In genomic region chr5:107381189-107381856, GRCh38 we compare ENCODE assay signal across 10 cellular contexts.
A peak's percentile ranks its signal among the peaks of the same experiment; 100 is the strongest.
DNase-seq lines count a peak whose midpoint lies in the region; TF ChIP-seq lines count a peak whose summit lies in the region.
"Had no signal": no experiment of that assay in that cellular context is flagged by ENCODE, and none has a peak within 500 bp of the region (broad histone marks: within the 10 kb centered on the region; RNA-seq: fewer than 3 reads in every experiment).

No MANE protein-coding gene starts in this region.

- H3K4me1 Mint-ChIP-seq in endodermal cell = peaks cover 17% of the 10 kb centered on the region
- H3K4me1 Mint-ChIP-seq: T-helper 17 cell had no signal

- H3K27me3 ChIP-seq in endodermal cell (ENCODE audit: control insufficient read depth, insufficient read depth, low read length, poor library complexity, severe bottlenecking) = no peaks in the 10 kb centered on the region
- H3K27me3 ChIP-seq in HAP-1 (ENCODE audit: low read depth) = no peaks in the 10 kb centered on the region

- no peaks in the 10 kb centered on the region for H3K4me1 ChIP-seq in endodermal cell (ENCODE audit: control insufficient read depth, insufficient read depth, low read length)
- peaks cover 6% of the 10 kb centered on the region for H3K4me1 ChIP-seq in HAP-1

- no peak overlapping the region for H3K27ac ChIP-seq in endodermal cell (ENCODE audit: low read depth, low read length)

- H3K36me3 Mint-ChIP-seq in endodermal cell (ENCODE audit: low read depth) = peaks cover 25% of the 10 kb centered on the region

- no peak overlapping the region for H3K4me3 Mint-ChIP-seq in endodermal cell
- H3K4me3 Mint-ChIP-seq: activated T-helper 1 cell treated with anti-CD3 and anti-CD28 coated beads, Interleukin-12 subunit alpha, Interleukin-12 subunit beta, Interleukin-2, Interleukin-4 antibody, amounts not matched to agents 30 ng/mL and 10 ng/mL and 1 ng/mL, durations not matched to agents 14 hours and 24 hours and 36 hours; T-helper 17 cell had no signal

- DNase-seq in DMS53 treated with DMSO at 0.1 percent for 48 hours (lab: John Stamatoyannopoulos, UW; ENCODE audit: unreplicated experiment) (peak; percentile 75), NCI-H1694 (lab: John Stamatoyannopoulos, UW) (peak; percentile 65), astrocyte of the spinal cord (ENCODE audit: low read depth, low spot score) (peak; percentile 89), myocyte (ENCODE audit: low read depth) (peak; percentile 90), endodermal cell (no peak), NOMO-1 treated with DMSO at 0.1 percent for 48 hours (lab: John Stamatoyannopoulos, UW; ENCODE audit: unreplicated experiment) (no peak), NCI-H2227 treated with DMSO at 0.1 percent for 48 hours (lab: John Stamatoyannopoulos, UW) (no peak), HAP-1 (ENCODE audit: low spot score in 2 of 2) (no peak)
- DNase-seq: T-helper 17 cell had no signal

- 84 to 93% methylated on average over 12 to 13 of the region's 13 CpGs for WGBS in endodermal cell (ENCODE audit: insufficient coverage in 1 of 2, insufficient read length in 1 of 2), 2 experiments

- H3K36me3 ChIP-seq in endodermal cell (ENCODE audit: control insufficient read depth, insufficient read depth, low read length) (peaks cover 59% of the 10 kb centered on the region), HAP-1 (replicated peaks) (peaks cover 5% of the 10 kb centered on the region; the same call in 1 of the 2 replicates)

- no peaks in the 10 kb centered on the region for H3K27me3 Mint-ChIP-seq in endodermal cell (ENCODE audit: insufficient read depth)

- H3K9me3 ChIP-seq in endodermal cell (ENCODE audit: control insufficient read depth, low read length) (no peaks in the 10 kb centered on the region), HAP-1 (no peaks in the 10 kb centered on the region)

- in situ Hi-C loops in astrocyte of the spinal cord (cut with HindIII; ENCODE audit: low sequenced_read_pairs) (no loop called here), HAP-1 (cut with MboI; ENCODE audit: low sequenced_read_pairs) (no loop called here)

- H3K4me3 ChIP-seq in astrocyte of the spinal cord (ENCODE audit: low read depth, low read length) (no peak overlapping the region), endodermal cell (ENCODE audit: low read length) (no peak overlapping the region), HAP-1 (no peak overlapping the region)

- no peak for TF ChIP-seq CTCF in astrocyte of the spinal cord (IDR thresholded peaks at IDR 0.05; ENCODE audit: low read depth, low read length)
- no peak for TF ChIP-seq CTCF in endodermal cell (conservative IDR thresholded peaks at IDR 0.05)

- no peaks in the 10 kb centered on the region for H3K9me3 Mint-ChIP-seq in endodermal cell
- H3K9me3 Mint-ChIP-seq: activated T-helper 1 cell treated with anti-CD3 and anti-CD28 coated beads, Interleukin-12 subunit alpha, Interleukin-12 subunit beta, Interleukin-2, Interleukin-4 antibody, amounts not matched to agents 30 ng/mL and 10 ng/mL and 1 ng/mL, durations not matched to agents 14 hours and 24 hours and 36 hours had no signal

- H3K9ac ChIP-seq in endodermal cell (ENCODE audit: extremely low read depth, low read length, poor library complexity, severe bottlenecking) = no peak overlapping the region

- no peak overlapping the region for H3K27ac Mint-ChIP-seq in endodermal cell
- H3K27ac Mint-ChIP-seq: activated T-helper 1 cell treated with anti-CD3 and anti-CD28 coated beads, Interleukin-12 subunit alpha, Interleukin-12 subunit beta, Interleukin-2, Interleukin-4 antibody, amounts not matched to agents 30 ng/mL and 10 ng/mL and 1 ng/mL, durations not matched to agents 14 hours and 24 hours and 36 hours; T-helper 17 cell had no signal

Comparison
In these comparisons a context has a peak if more than half of its experiments do, and no peak if none do; other contexts are left out.
1. DNase-seq: peak in DMS53 treated with DMSO at 0.1 percent for 48 hours (single experiment), NCI-H1694 (single experiment), astrocyte of the spinal cord (single experiment) and myocyte (single experiment); none in endodermal cell (single experiment), NOMO-1 treated with DMSO at 0.1 percent for 48 hours (single experiment), NCI-H2227 treated with DMSO at 0.1 percent for 48 hours (single experiment) and HAP-1 (0 of 2).